ENCODE assay signal across 7 cellular contexts in the genomic region with DNA sequence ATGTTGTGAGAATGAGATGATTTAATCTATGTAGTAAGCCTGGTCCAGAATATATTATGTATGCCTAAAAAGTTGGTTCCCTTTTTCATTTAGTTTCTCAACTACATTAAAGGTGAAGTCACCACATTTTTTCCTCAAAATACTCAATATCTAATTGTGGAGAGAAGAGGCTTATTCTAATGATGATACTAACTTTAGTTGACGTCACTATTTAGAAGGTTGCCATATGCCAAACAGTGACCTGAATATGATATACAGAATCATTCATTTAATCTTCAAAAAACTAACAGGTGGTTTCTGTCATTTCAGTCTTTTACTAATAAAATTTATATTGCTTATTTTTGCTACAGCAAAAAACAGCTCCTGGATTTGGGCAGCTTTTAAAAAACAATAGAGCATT.
"Had no signal": no experiment of that assay in that cellular context is flagged by ENCODE, and none has a peak within 500 bp of the region (broad histone marks: within the 10 kb centered on the region; RNA-seq: fewer than 3 reads in every experiment).

No MANE protein-coding gene starts in this region.

- DNase-seq: GDM1, GF-D8 had no signal

- FAIRE-seq: G401.6, GM12891, GM12892, GM18507, GM19239 had no signal
